In the genomic region with DNA sequence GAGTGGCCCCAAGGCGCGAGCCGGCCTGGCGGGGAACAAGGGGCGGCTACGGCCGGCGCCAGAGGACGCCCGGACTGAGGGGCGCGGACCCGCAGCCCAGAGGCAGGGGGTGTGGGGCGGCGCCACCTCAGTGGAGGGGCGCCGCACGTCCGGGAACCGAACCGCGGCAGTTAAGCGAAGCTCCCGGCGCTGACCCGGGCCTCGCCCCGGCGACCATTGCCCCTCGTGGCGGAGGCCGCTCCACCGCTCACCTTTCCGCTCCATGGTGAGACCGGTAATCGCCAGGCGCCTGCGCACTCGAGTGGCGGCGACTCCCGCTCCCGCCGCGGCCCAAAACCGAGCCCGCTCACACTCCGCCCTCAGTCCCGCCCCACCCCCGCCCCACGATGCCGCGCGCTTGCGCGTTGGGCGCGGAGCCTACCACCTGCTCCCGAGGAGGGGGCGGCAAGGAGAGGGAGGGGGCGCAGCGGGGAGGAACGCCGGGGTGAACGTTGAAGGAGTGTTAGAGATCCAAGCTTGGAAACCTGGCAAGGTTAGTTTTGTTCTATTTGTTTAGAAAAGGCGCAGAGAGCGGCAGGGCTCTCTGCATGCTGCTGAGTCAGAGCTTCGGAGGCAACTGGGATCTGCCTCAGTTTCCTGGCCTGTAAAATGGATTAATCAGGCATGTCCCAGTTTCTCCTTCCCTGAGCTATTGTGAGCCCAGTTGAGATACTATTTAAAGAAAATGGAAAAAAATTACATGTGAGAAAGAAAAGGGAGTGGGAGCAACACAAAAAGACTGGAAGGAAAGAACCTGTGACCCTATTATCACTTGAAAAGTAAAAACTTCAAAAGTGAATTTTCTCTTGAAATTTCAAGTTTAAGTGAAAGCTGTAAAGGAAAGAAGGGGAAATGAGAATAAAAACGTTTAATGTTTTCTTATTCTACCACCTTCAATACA, we compare ENCODE assay signal across 8 cellular contexts. TPM values are rescaled to one million over a fixed set of nuclear protein-coding genes. Genes with fewer than 3 reads are reported as not detected.
DNase-seq lines count a peak whose midpoint lies in the region; ATAC-seq and TF ChIP-seq lines count a peak whose summit lies in the region.

SRPK1 (minus strand) TSS at position 306 of the 940 bp plus-strand sequence; CDS start at position 264, 42 bp downstream.

- peak within 1 kb of the TSS; percentile 87 for H3K4me2 ChIP-seq in fibroblast of lung (ENCODE audit: extremely low read depth, insufficient read depth, low read length)

- peak within 1 kb of the TSS; percentile 93 for H3K27ac Mint-ChIP-seq in activated T-helper 1 cell treated with anti-CD3 and anti-CD28 coated beads, Interleukin-12 subunit alpha, Interleukin-12 subunit beta, Interleukin-2, Interleukin-4 antibody, amounts not matched to agents 30 ng/mL and 10 ng/mL and 1 ng/mL, durations not matched to agents 14 hours and 24 hours and 36 hours
- peak within 1 kb of the TSS; percentile 81 to 98 (median 94) for H3K27ac Mint-ChIP-seq in naive thymus-derived CD4-positive, alpha-beta T cell
- peak within 1 kb of the TSS; percentile 94 for H3K27ac Mint-ChIP-seq in stimulated activated memory B cell treated with anti-CD40 and anti-IgM and Interleukin-4, amounts not matched to agents 10 μg/mL and 1 μg/mL and 100 μg/mL, for 72 hours

- H3K79me2 ChIP-seq in fibroblast of lung (ENCODE audit: control insufficient read depth, insufficient read depth, low read length), result peaks cover 39% of the 10 kb centered on the region

- CTCF ChIA-PET in naive thymus-derived CD4-positive, alpha-beta T cell (lab: Charles Lee), result interaction anchor here (0.7 kb wide), 1 partner anchor 771 kb away, joined by 3 read pairs; no protein-coding TSS in a partner anchor

- H3K9me3 Mint-ChIP-seq in activated T-helper 1 cell treated with anti-CD3 and anti-CD28 coated beads, Interleukin-12 subunit alpha, Interleukin-12 subunit beta, Interleukin-2, Interleukin-4 antibody, amounts not matched to agents 30 ng/mL and 10 ng/mL and 1 ng/mL, durations not matched to agents 14 hours and 24 hours and 36 hours, result no peaks in the 10 kb centered on the region
- H3K9me3 Mint-ChIP-seq in naive thymus-derived CD4-positive, alpha-beta T cell, result peaks cover 0 to 3% (median 0%) of the 10 kb centered on the region in 11 donors
- no peaks in the 10 kb centered on the region for H3K9me3 Mint-ChIP-seq in stimulated activated memory B cell treated with anti-CD40 and anti-IgM and Interleukin-4, amounts not matched to agents 10 μg/mL and 1 μg/mL and 100 μg/mL, for 72 hours

- no peaks in the 10 kb centered on the region for H4K20me1 ChIP-seq in fibroblast of lung (ENCODE audit: control insufficient read depth, extremely low read depth, insufficient read depth, low read length)

- H3K27me3 Mint-ChIP-seq in activated T-helper 1 cell treated with anti-CD3 and anti-CD28 coated beads, Interleukin-12 subunit alpha, Interleukin-12 subunit beta, Interleukin-2, Interleukin-4 antibody, amounts not matched to agents 30 ng/mL and 10 ng/mL and 1 ng/mL, durations not matched to agents 14 hours and 24 hours and 36 hours (ENCODE audit: insufficient read depth), result no peaks in the 10 kb centered on the region
- H3K27me3 Mint-ChIP-seq in naive thymus-derived CD4-positive, alpha-beta T cell, result no peaks in the 10 kb centered on the region
- H3K27me3 Mint-ChIP-seq in stimulated activated memory B cell treated with anti-CD40 and anti-IgM and Interleukin-4, amounts not matched to agents 10 μg/mL and 1 μg/mL and 100 μg/mL, for 72 hours, result no peaks in the 10 kb centered on the region

- intact Hi-C loops in activated T-helper 1 cell treated with anti-CD3 and anti-CD28 coated beads, Interleukin-12 subunit alpha, Interleukin-12 subunit beta, Interleukin-2, Interleukin-4 antibody, amounts not matched to agents 30 ng/mL and 10 ng/mL and 1 ng/mL, durations not matched to agents 14 hours and 24 hours and 36 hours (cut with micrococcal nuclease), result loop anchor here (1.0 to 5.0 kb wide), 7 partner anchors 34 to 756 kb away; partner anchors contain the start of genes CDKN1A, LHFPL5 and MAPK14
- intact Hi-C loops in naive thymus-derived CD4-positive, alpha-beta T cell (cut with micrococcal nuclease), result loop anchor here (1.0 to 10.0 kb wide), 6 partner anchors 106 to 662 kb away; partner anchors contain the start of genes BRPF3 (in 2 of the 2), MAPK14 (in 2 of the 2) and ZNF76 (in 1 of the 2)

- peak; percentile 88 for ATAC-seq in GM21737 (IDR thresholded peaks at IDR 0.05; ENCODE audit: unreplicated experiment)
- ATAC-seq in naive thymus-derived CD4-positive, alpha-beta T cell, result peak; percentile 87
- ATAC-seq in stimulated activated memory B cell treated with anti-CD40 and anti-IgM and Interleukin-4, amounts not matched to agents 10 μg/mL and 1 μg/mL and 100 μg/mL, for 72 hours, result peak; percentile 94

- H3K36me3 ChIP-seq in KOPT-K1 (ENCODE audit: insufficient read depth, low read length), result peaks cover 21% of the 10 kb centered on the region
- no peaks in the 10 kb centered on the region for H3K36me3 ChIP-seq in fibroblast of lung (ENCODE audit: control insufficient read depth, insufficient read depth, low read length)
- H3K36me3 ChIP-seq in naive thymus-derived CD4-positive, alpha-beta T cell (ENCODE audit: control insufficient read depth in 2 of 3, insufficient read depth in 3 of 3, low read length in 3 of 3), result no peaks in the 10 kb centered on the region

- H3K36me3 Mint-ChIP-seq in activated T-helper 1 cell treated with anti-CD3 and anti-CD28 coated beads, Interleukin-12 subunit alpha, Interleukin-12 subunit beta, Interleukin-2, Interleukin-4 antibody, amounts not matched to agents 30 ng/mL and 10 ng/mL and 1 ng/mL, durations not matched to agents 14 hours and 24 hours and 36 hours (ENCODE audit: low read depth), result peaks cover 31% of the 10 kb centered on the region
- peaks cover 0 to 11% (median 0%) of the 10 kb centered on the region in 5 donors for H3K36me3 Mint-ChIP-seq in naive thymus-derived CD4-positive, alpha-beta T cell
- H3K36me3 Mint-ChIP-seq in stimulated activated memory B cell treated with anti-CD40 and anti-IgM and Interleukin-4, amounts not matched to agents 10 μg/mL and 1 μg/mL and 100 μg/mL, for 72 hours, result peaks cover 4% of the 10 kb centered on the region

- peak within 1 kb of the TSS; percentile 96 for H3K4me3 Mint-ChIP-seq in activated T-helper 1 cell treated with anti-CD3 and anti-CD28 coated beads, Interleukin-12 subunit alpha, Interleukin-12 subunit beta, Interleukin-2, Interleukin-4 antibody, amounts not matched to agents 30 ng/mL and 10 ng/mL and 1 ng/mL, durations not matched to agents 14 hours and 24 hours and 36 hours
- peak within 1 kb of the TSS; percentile 87 to 100 (median 94) for H3K4me3 Mint-ChIP-seq in naive thymus-derived CD4-positive, alpha-beta T cell
- H3K4me3 Mint-ChIP-seq in stimulated activated memory B cell treated with anti-CD40 and anti-IgM and Interleukin-4, amounts not matched to agents 10 μg/mL and 1 μg/mL and 100 μg/mL, for 72 hours, result peak within 1 kb of the TSS; percentile 98

- peak within 1 kb of the TSS; percentile 58 to 81 (median 68) for H3K4me3 ChIP-seq in fibroblast of lung (replicated peaks in 1 of 4; ENCODE audit: control extremely low read depth in 1 of 4, insufficient read depth in 1 of 4, low read depth in 3 of 4, low read length in 4 of 4)
- peak within 1 kb of the TSS; percentile 98 for H3K4me3 ChIP-seq in naive thymus-derived CD4-positive, alpha-beta T cell (ENCODE audit: low read length)

- H3K9me3 ChIP-seq in KOPT-K1 (ENCODE audit: insufficient read depth, low read length, poor library complexity, severe bottlenecking) (no peaks in the 10 kb centered on the region), fibroblast of lung (ENCODE audit: control insufficient read depth, insufficient read depth, low read depth, low read length) (no peaks in the 10 kb centered on the region)
- no peaks in the 10 kb centered on the region for H3K9me3 ChIP-seq in naive thymus-derived CD4-positive, alpha-beta T cell (ENCODE audit: control insufficient read depth in 2 of 3, low read length in 3 of 3)

- peaks cover 49% of the 10 kb centered on the region for H3K4me1 Mint-ChIP-seq in activated T-helper 1 cell treated with anti-CD3 and anti-CD28 coated beads, Interleukin-12 subunit alpha, Interleukin-12 subunit beta, Interleukin-2, Interleukin-4 antibody, amounts not matched to agents 30 ng/mL and 10 ng/mL and 1 ng/mL, durations not matched to agents 14 hours and 24 hours and 36 hours (ENCODE audit: low read depth)
- peaks cover 18 to 49% (median 41%) of the 10 kb centered on the region in 7 donors for H3K4me1 Mint-ChIP-seq in naive thymus-derived CD4-positive, alpha-beta T cell
- H3K4me1 Mint-ChIP-seq in stimulated activated memory B cell treated with anti-CD40 and anti-IgM and Interleukin-4, amounts not matched to agents 10 μg/mL and 1 μg/mL and 100 μg/mL, for 72 hours, result peaks cover 55% of the 10 kb centered on the region

- DNase-seq in DMS79 treated with DMSO at 0.1 percent for 48 hours (lab: John Stamatoyannopoulos, UW) (peak; percentile 88), RKO (ENCODE audit: low spot score) (peak; percentile 87), fibroblast of lung (ENCODE audit: low read depth in 2 of 2) (peak; percentile 75 to 76)
- peak; percentile 85 for DNase-seq in activated T-helper 1 cell treated with anti-CD3 and anti-CD28 coated beads, Interleukin-12 subunit alpha, Interleukin-12 subunit beta, Interleukin-2, Interleukin-4 antibody, amounts not matched to agents 30 ng/mL and 10 ng/mL and 1 ng/mL, durations not matched to agents 14 hours and 24 hours and 36 hours (ENCODE audit: low spot score)
- DNase-seq in naive thymus-derived CD4-positive, alpha-beta T cell, result peak; percentile 58 to 92 (median 73)

- H3K27ac ChIP-seq in KOPT-K1 (ENCODE audit: low read depth, low read length, poor library complexity, severe bottlenecking) (peak within 1 kb of the TSS; percentile 86), fibroblast of lung (ENCODE audit: insufficient read depth, low read length) (peak within 1 kb of the TSS; percentile 53)
- peak within 1 kb of the TSS; percentile 76 for H3K27ac ChIP-seq in naive thymus-derived CD4-positive, alpha-beta T cell (ENCODE audit: low read depth, low read length)

- H2AFZ ChIP-seq in fibroblast of lung (ENCODE audit: low read length), result peak within 1 kb of the TSS; percentile 73

- POLR2A ChIA-PET in naive thymus-derived CD4-positive, alpha-beta T cell (lab: Charles Lee), result interaction anchor here (0.9 to 1.0 kb wide), 2 partner anchors 107 to 137 kb away, joined by 3 read pairs; partner anchors contain the start of gene MAPK14

- TF ChIP-seq CTCF in fibroblast of lung (conservative IDR thresholded peaks at IDR 0.05 in 1 of 2, IDR thresholded peaks at IDR 0.05 in 1 of 2; ENCODE audit: low read depth in 1 of 2, low read length in 2 of 2), result no peak

- H3K9ac ChIP-seq in fibroblast of lung (ENCODE audit: insufficient read depth, low read length), result peak within 1 kb of the TSS; percentile 62

- no peaks in the 10 kb centered on the region for H3K4me1 ChIP-seq in fibroblast of lung (ENCODE audit: control insufficient read depth, extremely low read depth, insufficient read depth, low read length)
- H3K4me1 ChIP-seq in naive thymus-derived CD4-positive, alpha-beta T cell (ENCODE audit: control insufficient read depth in 2 of 2, insufficient read depth in 2 of 2, low read length in 2 of 2), result peaks cover 12 to 28% of the 10 kb centered on the region in 2 donors

- H3K27me3 ChIP-seq in fibroblast of lung (ENCODE audit: control insufficient read depth, insufficient read depth, low read length), result no peaks in the 10 kb centered on the region
- no peaks in the 10 kb centered on the region for H3K27me3 ChIP-seq in naive thymus-derived CD4-positive, alpha-beta T cell (ENCODE audit: control insufficient read depth in 2 of 2, insufficient read depth in 2 of 2, low read length in 2 of 2)

RNA-seq across cellular contexts. Expression of gene SRPK1, which starts in this region (rescaled TPM):
- total RNA-seq in activated T-helper 1 cell treated with anti-CD3 and anti-CD28 coated beads, Interleukin-12 subunit alpha, Interleukin-12 subunit beta, Interleukin-2, Interleukin-4 antibody, amounts not matched to agents 30 ng/mL and 10 ng/mL and 1 ng/mL, durations not matched to agents 14 hours and 24 hours and 36 hours, result 149 and 182 TPM in 2 replicates
- total RNA-seq in fibroblast of lung, result 34.7 and 44.8 TPM in 2 replicates
- polyA plus RNA-seq in fibroblast of lung, result 22.2 and 33.1 TPM in 2 replicates
- polyA plus RNA-seq in fibroblast of lung (2012), result 18.1 and 21.4 TPM in 2 replicates
- 2.2 and 20.8 TPM in 2 replicates for polyA minus RNA-seq in fibroblast of lung (ENCODE audit: low replicate concordance)
- 10 to 100 TPM; 29.1 to 80.9 (median 42.1) TPM for total RNA-seq in naive thymus-derived CD4-positive, alpha-beta T cell
- polyA plus RNA-seq in naive thymus-derived CD4-positive, alpha-beta T cell, result 10 to 100 TPM; 31.9 to 48.1 TPM

Comparison
In these comparisons a context has a peak if more than half of its experiments do, and no peak if none do; other contexts are left out.
1. Peak in every context shown above with its lines: DNase-seq, ATAC-seq, H3K4me3 ChIP-seq and H3K27ac ChIP-seq.